In genomic region chr7:72435913-72436480, GRCh38 we compare ENCODE assay signal across 19 cellular contexts. TPM values are rescaled to one million over a fixed set of nuclear protein-coding genes. Genes with fewer than 3 reads are reported as not detected.
"Had no signal": no experiment of that assay in that cellular context is flagged by ENCODE, and none has a peak within 500 bp of the region (broad histone marks: within the 10 kb centered on the region; RNA-seq: fewer than 3 reads in every experiment).

No MANE protein-coding gene starts in this region.

- H3K9ac ChIP-seq: SK-N-SH had no signal

- DNase-seq: activated CD4-positive, alpha-beta T cell treated with anti-CD3 and anti-CD28 coated beads for 4 hours; activated CD8-positive, alpha-beta memory T cell treated with anti-CD3 and anti-CD28 coated beads, Interleukin-2, amount 50 U/mL, for 4 hours; activated CD8-positive, alpha-beta T cell treated with anti-CD3 and anti-CD28 coated beads for 36 hours; activated naive CD8-positive, alpha-beta T cell treated with anti-CD3 and anti-CD28 coated beads, Interleukin-2, amount 10 ng/mL, durations not matched to agents 7 days and 5 days; effector CD4-positive, alpha-beta T cell; kidney glomerular epithelial cell; lower lobe of right lung; naive B cell; sigmoid colon; SK-N-SH; stimulated activated CD4-positive, alpha-beta T cell treated with anti-CD3 and anti-CD28 coated beads, Interleukin-4, amount 100 ng/mL, for 24 hours; stomach; T-helper 1 cell had no signal

- H3K4me3 ChIP-seq: lower lobe of right lung, sigmoid colon, stomach, tibial artery had no signal

- H3K4me1 ChIP-seq: gastrocnemius medialis, lower lobe of right lung had no signal

- H3K9me3 ChIP-seq: gastrocnemius medialis, lower lobe of right lung, neutrophil, sigmoid colon, SK-N-SH, stomach, tibial artery had no signal

- H3K36me3 ChIP-seq: gastrocnemius medialis, lower lobe of right lung, neutrophil, sigmoid colon, stomach, tibial artery had no signal

- H3K4me2 ChIP-seq: SK-N-SH had no signal

- H3K27ac ChIP-seq: gastrocnemius medialis, lower lobe of right lung, neutrophil, sigmoid colon, stomach, tibial artery, VCaP had no signal

- ATAC-seq: activated CD8-positive, alpha-beta T cell treated with anti-CD3 and anti-CD28 coated beads for 36 hours; lower lobe of right lung had no signal

- H3K27me3 ChIP-seq: neutrophil, stomach had no signal

RNA-seq across cellular contexts. Expression of gene CALN1, which starts 23.9 kb away (rescaled TPM):
- total RNA-seq: activated naive CD8-positive, alpha-beta T cell treated with anti-CD3 and anti-CD28 coated beads, Interleukin-2, amount 10 ng/mL, durations not matched to agents 7 days and 5 days; bronchial epithelial cell; fibroblast of lung; gastrocnemius medialis; lower lobe of right lung; sigmoid colon had no signal
- polyA plus RNA-seq: fibroblast of lung, SK-N-SH had no signal
